Comparison of ENCODE assay signal across 8 cellular contexts in genomic region chr16:57187508-57187854, GRCh38. TPM values are rescaled to one million over a fixed set of nuclear protein-coding genes. Genes with fewer than 3 reads are reported as not detected.
DNase-seq lines count a peak whose midpoint lies in the region; ATAC-seq and TF ChIP-seq lines count a peak whose summit lies in the region.

No MANE protein-coding gene starts in this region.

- H3K36me3 Mint-ChIP-seq in CD4-positive, alpha-beta T cell (ENCODE audit: low read depth), result peaks cover 19% of the 10 kb centered on the region
- peaks cover 23% of the 10 kb centered on the region for H3K36me3 Mint-ChIP-seq in brain

- H3K27me3 ChIP-seq in CD4-positive, alpha-beta T cell (ENCODE audit: control insufficient read depth, insufficient read depth, low read length), result no peaks in the 10 kb centered on the region
- H3K27me3 ChIP-seq in mucosa of stomach (ENCODE audit: control insufficient read depth, insufficient read depth, low read length), result no peaks in the 10 kb centered on the region

- H3K27me3 Mint-ChIP-seq in CD4-positive, alpha-beta T cell, result no peaks in the 10 kb centered on the region
- H3K27me3 Mint-ChIP-seq in brain, result peaks cover 15% of the 10 kb centered on the region

- no peaks in the 10 kb centered on the region for H3K4me1 ChIP-seq in mucosa of stomach (ENCODE audit: control insufficient read depth, insufficient read depth, low read length)

- no peaks in the 10 kb centered on the region for H3K9me3 Mint-ChIP-seq in CD4-positive, alpha-beta T cell
- peaks cover 0 to 7% (median 0%) of the 10 kb centered on the region in 5 experiments for H3K9me3 Mint-ChIP-seq in brain

- no peak for TF ChIP-seq POLR2A in erythroblast (IDR thresholded peaks at IDR 0.05; ENCODE audit: low read length)

- intact Hi-C loops in CD4-positive, alpha-beta T cell (cut with DNase I, micrococcal nuclease), result loop anchor here (2.0 to 10.0 kb wide), 10 partner anchors 55 to 940 kb away; partner anchors contain the start of genes CFAP20 (in 1 of the 2), CIAPIN1 (in 1 of the 2), COQ9 (in 1 of the 2) and HERPUD1 (in 1 of the 2)

- CTCF ChIA-PET in CD4-positive, alpha-beta T cell (lab: Charles Lee), result interaction anchor here (0.8 kb wide), 1 partner anchor 95 kb away, joined by 3 read pairs; the partner anchor contains the start of gene CPNE2

- peak overlapping the region; percentile 85 for H3K9ac ChIP-seq in mucosa of stomach (ENCODE audit: low read length)

- peak overlapping the region; percentile 90 for H3K27ac Mint-ChIP-seq in CD4-positive, alpha-beta T cell
- H3K27ac Mint-ChIP-seq in brain, result peak overlapping the region; percentile 96 to 99 (median 98)

- H3K9me3 ChIP-seq in CD4-positive, alpha-beta T cell (ENCODE audit: control insufficient read depth, low read length), result no peaks in the 10 kb centered on the region
- H3K9me3 ChIP-seq in mucosa of stomach (ENCODE audit: control insufficient read depth, low read length), result no peaks in the 10 kb centered on the region

- no peak for TF ChIP-seq CTCF in CD4-positive, alpha-beta T cell (IDR thresholded peaks at IDR 0.05)
- TF ChIP-seq CTCF in brain (conservative IDR thresholded peaks at IDR 0.05), result no peak

- peak overlapping the region; percentile 94 for H3K4me3 Mint-ChIP-seq in CD4-positive, alpha-beta T cell
- H3K4me3 Mint-ChIP-seq in brain, result peak overlapping the region; percentile 97 to 100 (median 98)

- H3K4me1 Mint-ChIP-seq in CD4-positive, alpha-beta T cell (ENCODE audit: low read depth), result peaks cover 55% of the 10 kb centered on the region
- H3K4me1 Mint-ChIP-seq in brain, result peaks cover 74% of the 10 kb centered on the region

- ATAC-seq in CD4-positive, alpha-beta T cell (ENCODE audit: poor library complexity), result no peak

- DNase-seq in CD4-positive, alpha-beta T cell, result no peak
- DNase-seq in Kasumi-1 (lab: John Stamatoyannopoulos, UW) (peak; percentile 40 to 47), erythroblast (lab: John Stamatoyannopoulos, UW) (no peak), DMS114 treated with DMSO at 0.1 percent for 48 hours (lab: John Stamatoyannopoulos, UW; ENCODE audit: unreplicated experiment) (no peak)
- no peak for DNase-seq in activated CD4-positive, CD25-positive, alpha-beta regulatory T cell treated with anti-CD3 and anti-CD28 coated beads, Interleukin-2, amount 50 U/mL, for 72 hours
- no peak for DNase-seq in effector CD8-positive, alpha-beta T cell (lab: John Stamatoyannopoulos, UW)

- H3K4me3 ChIP-seq in mucosa of stomach (ENCODE audit: low read length), result peak overlapping the region; percentile 44

- no peaks in the 10 kb centered on the region for H3K36me3 ChIP-seq in mucosa of stomach (ENCODE audit: control insufficient read depth, insufficient read depth, low read length)

- POLR2A ChIA-PET in CD4-positive, alpha-beta T cell (lab: Charles Lee), result interaction anchor here (0.8 to 3.5 kb wide), 4 partner anchors 58 to 256 kb away, joined by 3 to 19 read pairs (median 8); partner anchors contain the start of genes ARL2BP, HERPUD1 and NLRC5

- H3K27ac ChIP-seq in CD4-positive, alpha-beta T cell (ENCODE audit: low read depth, low read length), result peak overlapping the region; percentile 84

RNA-seq across cellular contexts. Expression of gene RSPRY1, which starts 1.4 kb away (rescaled TPM):
- total RNA-seq in CD4-positive, alpha-beta T cell, result 10 to 100 TPM; 19.9 to 21.3 TPM
- 22.6 TPM for polyA plus RNA-seq in brain (ENCODE audit: insufficient read depth, low read depth, low replicate concordance)

RNA-seq across cellular contexts. Expression of gene PSME3IP1, which starts 1.6 kb away (rescaled TPM):
- total RNA-seq in CD4-positive, alpha-beta T cell, result 10 to 100 TPM; 77.1 to 77.9 TPM
- 208 TPM for polyA plus RNA-seq in brain (ENCODE audit: insufficient read depth, low read depth, low replicate concordance)

RNA-seq across cellular contexts. Expression of gene ARL2BP, which starts 57.6 kb away (rescaled TPM):
- 10 to 100 TPM; 32.4 to 35.6 TPM for total RNA-seq in CD4-positive, alpha-beta T cell
- 62.5 TPM for polyA plus RNA-seq in brain (ENCODE audit: insufficient read depth, low read depth, low replicate concordance)

Comparison
In these comparisons a context has a peak if more than half of its experiments do, and no peak if none do; other contexts are left out.
1. DNase-seq: peak in Kasumi-1 (2 of 2); none in CD4-positive, alpha-beta T cell (0 of 10), activated CD4-positive, CD25-positive, alpha-beta regulatory T cell treated with anti-CD3 and anti-CD28 coated beads, Interleukin-2, amount 50 U/mL, for 72 hours (single experiment), effector CD8-positive, alpha-beta T cell (single experiment), erythroblast (0 of 2) and DMS114 treated with DMSO at 0.1 percent for 48 hours (single experiment).